Comparison of ENCODE assay signal across 7 cellular contexts in genomic region chr1:24932284-24932683, GRCh38. TPM values are rescaled to one million over a fixed set of nuclear protein-coding genes. Genes with fewer than 3 reads are reported as not detected.
DNase-seq lines count a peak whose midpoint lies in the region; ATAC-seq, FAIRE-seq and TF ChIP-seq lines count a peak whose summit lies in the region.

No MANE protein-coding gene starts in this region.

- no peak overlapping the region for H3K9ac ChIP-seq in rectal smooth muscle tissue (ENCODE audit: low read length)

- H3K27ac Mint-ChIP-seq in activated T-cell treated with anti-CD3 and anti-CD28 coated beads, Interleukin-2, amount 50 U/mL, for 24 hours, result peak overlapping the region; percentile 90

- H3K36me3 ChIP-seq in gastroesophageal sphincter, result no peaks in the 10 kb centered on the region
- no peaks in the 10 kb centered on the region for H3K36me3 ChIP-seq in rectal smooth muscle tissue (ENCODE audit: control insufficient read depth, insufficient read depth, low read length)

- H3K4me3 ChIP-seq in gastroesophageal sphincter, result peak overlapping the region in 1 of 2 donors; percentile 33
- H3K4me3 ChIP-seq in rectal smooth muscle tissue (ENCODE audit: low read length), result peak overlapping the region; percentile 39

- TF ChIP-seq POLR2A in GM12891 (IDR thresholded peaks at IDR 0.05; ENCODE audit: low read depth, low read length) (no peak), gastroesophageal sphincter (IDR thresholded peaks at IDR 0.05) (no peak)

- H3K9me3 Mint-ChIP-seq in activated T-cell treated with anti-CD3 and anti-CD28 coated beads, Interleukin-2, amount 50 U/mL, for 24 hours, result no peaks in the 10 kb centered on the region

- peaks cover 71% of the 10 kb centered on the region for H3K4me1 Mint-ChIP-seq in activated T-cell treated with anti-CD3 and anti-CD28 coated beads, Interleukin-2, amount 50 U/mL, for 24 hours (ENCODE audit: low read depth)

- no peaks in the 10 kb centered on the region for H3K9me3 ChIP-seq in gastroesophageal sphincter

- peak overlapping the region; percentile 60 for H3K4me3 Mint-ChIP-seq in activated T-cell treated with anti-CD3 and anti-CD28 coated beads, Interleukin-2, amount 50 U/mL, for 24 hours

- 20 to 31% methylated on average over 1 to 6 of the region's 34 CpGs for WGBS in gastroesophageal sphincter (ENCODE audit: low coverage in 1 of 2), 2 donors

- H3K27ac ChIP-seq in gastroesophageal sphincter, result no peak overlapping the region
- no peak overlapping the region for H3K27ac ChIP-seq in rectal smooth muscle tissue (ENCODE audit: low read depth, low read length)

- no peak for TF ChIP-seq EP300 in gastroesophageal sphincter (IDR thresholded peaks at IDR 0.05)

- ATAC-seq in gastroesophageal sphincter (peak; percentile 44), GM18498 (IDR thresholded peaks at IDR 0.05; ENCODE audit: unreplicated experiment) (no peak)

- H3K27me3 ChIP-seq in gastroesophageal sphincter, result peaks cover 89% of the 10 kb centered on the region
- H3K27me3 ChIP-seq in rectal smooth muscle tissue (ENCODE audit: control insufficient read depth, insufficient read depth, low read length), result peaks cover 50% of the 10 kb centered on the region

- H3K36me3 Mint-ChIP-seq in activated T-cell treated with anti-CD3 and anti-CD28 coated beads, Interleukin-2, amount 50 U/mL, for 24 hours (ENCODE audit: low read depth), result peaks cover 86% of the 10 kb centered on the region

- H3K4me1 ChIP-seq in gastroesophageal sphincter, result peaks cover 0 to 47% (median 23%) of the 10 kb centered on the region in 3 donors
- H3K4me1 ChIP-seq in rectal smooth muscle tissue (ENCODE audit: control insufficient read depth, insufficient read depth, low read length), result no peaks in the 10 kb centered on the region

- TF ChIP-seq CTCF in gastroesophageal sphincter (IDR thresholded peaks at IDR 0.05), result peak in 3 of 4 experiments; percentile 45 to 94 (median 57)

- DNase-seq in GM12891 (ENCODE audit: insufficient read length, low spot score), result peak; percentile 79
- peak; percentile 9 for DNase-seq in NCI-H460 (ENCODE audit: extremely low read depth, low read depth)
- DNase-seq in activated T-cell treated with anti-CD3 and anti-CD28 coated beads, Interleukin-2, amount 50 U/mL, for 24 hours, result peak; percentile 81
- DNase-seq in NK-92 (lab: John Stamatoyannopoulos, UW; ENCODE audit: unreplicated experiment), result no peak

- H3K27me3 Mint-ChIP-seq in activated T-cell treated with anti-CD3 and anti-CD28 coated beads, Interleukin-2, amount 50 U/mL, for 24 hours, result no peaks in the 10 kb centered on the region

- FAIRE-seq in GM12891 (lab: Jason Lieb, UNC), result peak; percentile 82

TF ChIP-seq in GM12891, 5 proteins besides CTCF, POLR2A, EP300 and RAD21:
- no peak for TF ChIP-seq POLR2AphosphoS5 (IDR thresholded peaks at IDR 0.05; ENCODE audit: low read depth, low read length)
- peak; percentile 18 for TF ChIP-seq PAX5 (IDR thresholded peaks at IDR 0.05; ENCODE audit: insufficient read depth, low read length, severe bottlenecking)
- no peak for TF ChIP-seq POU2F2 (IDR thresholded peaks at IDR 0.05; ENCODE audit: low read depth, low read length)
- no peak for TF ChIP-seq SPI1 (IDR thresholded peaks at IDR 0.05; ENCODE audit: low read depth, low read length)

RNA-seq across cellular contexts. Expression of gene RUNX3, which starts 2.2 kb away (rescaled TPM):
- 82.2 TPM for polyA plus RNA-seq in GM12891 (2012; ENCODE audit: low read depth, missing spikeins)
- total RNA-seq in NCI-H460 (2014; rRNA removed; shearing (Covaris generic)), result not detected in 2 replicates
- polyA plus RNA-seq in NCI-H460 (2014; cell fraction: nucleus; rRNA removed), result 0.04 TPM in 1 of 2 replicates, not detected in the other
- 1 to 10 TPM in 2 of 4 donors, under 1 TPM in 2; 0.62 to 2.0 (median 1.3) TPM for total RNA-seq in gastroesophageal sphincter
